8 cellular contexts compared by ENCODE assay signal in the genomic region with DNA sequence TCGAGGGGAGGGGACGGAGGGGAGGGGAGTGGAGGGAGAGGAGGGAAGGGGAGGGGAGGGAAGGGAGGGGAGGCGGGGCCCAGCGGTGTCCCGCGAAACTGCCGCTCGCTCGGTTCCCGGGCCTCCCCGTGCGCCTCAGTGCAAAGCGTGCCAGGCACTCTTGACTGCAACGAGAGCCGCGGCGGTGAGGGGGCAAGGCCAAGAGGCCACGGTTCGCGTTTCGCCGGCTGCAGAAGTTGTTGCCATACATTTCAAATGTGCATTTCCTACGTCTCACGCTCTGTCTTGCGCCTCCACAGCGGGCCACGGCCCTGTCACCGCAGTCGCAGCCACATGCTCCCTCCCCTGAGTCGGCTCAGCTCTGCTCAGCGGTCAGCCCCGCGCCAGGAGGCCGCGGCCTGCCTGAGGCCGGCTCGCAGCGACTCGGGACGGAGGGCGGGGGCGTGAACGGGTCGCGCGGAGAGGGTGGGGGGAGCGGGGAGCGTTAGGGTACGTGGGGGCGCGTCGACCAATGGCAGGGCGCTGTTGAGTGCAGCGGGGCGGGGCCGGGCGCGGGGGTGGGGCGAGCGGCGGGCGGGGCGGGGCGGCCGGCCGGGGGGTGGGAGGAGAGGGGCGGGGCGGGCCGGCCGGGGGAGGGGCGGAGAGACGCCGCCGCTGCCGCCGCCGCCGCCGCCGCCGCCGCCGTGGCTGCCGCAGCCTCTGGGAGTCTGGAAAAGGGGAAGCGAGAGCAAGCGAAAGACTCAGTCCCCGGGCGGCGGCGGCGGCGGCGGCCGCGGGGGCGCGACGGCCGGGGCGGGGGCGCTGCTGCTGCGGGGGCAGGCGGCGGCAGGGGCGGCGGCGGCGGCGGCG. TPM values are rescaled to one million over a fixed set of nuclear protein-coding genes. Genes with fewer than 3 reads are reported as not detected.
DNase-seq lines count a peak whose midpoint lies in the region; ATAC-seq and TF ChIP-seq lines count a peak whose summit lies in the region.

PPP2R5C (plus strand) TSS at position 678 of the 849 bp plus-strand sequence. CDS start 185 bp downstream, outside the sequence.

- H3K36me3 ChIP-seq in IMR-90 (ENCODE audit: control insufficient read depth, insufficient read depth, low read length): peaks cover 7% of the 10 kb centered on the region; the same call in 1 of the 2 replicates
- peaks cover 0 to 5% (median 0%) of the 10 kb centered on the region in 3 donors for H3K36me3 ChIP-seq in Peyer's patch
- no peaks in the 10 kb centered on the region for H3K36me3 ChIP-seq in esophagus (ENCODE audit: control insufficient read depth in 2 of 2, insufficient read depth in 2 of 2, low read length in 1 of 2)
- peaks cover 0 to 4% of the 10 kb centered on the region in 2 donors for H3K36me3 ChIP-seq in muscle layer of duodenum (ENCODE audit: control insufficient read depth in 1 of 2, insufficient read depth in 2 of 2, low read length in 2 of 2)

- H3K14ac ChIP-seq in IMR-90 (replicated peaks; ENCODE audit: low read depth, low read length): peak within 1 kb of the TSS; percentile 37

- H4K5ac ChIP-seq in IMR-90 (ENCODE audit: low read depth, low read length): no peak within 1 kb of the TSS

- peak within 1 kb of the TSS; percentile 18 for H2BK5ac ChIP-seq in IMR-90 (ENCODE audit: low read depth, low read length, poor library complexity, severe bottlenecking)

- H4K8ac ChIP-seq in IMR-90 (ENCODE audit: low read depth in 2 of 2, low read length in 2 of 2): no peak within 1 kb of the TSS

- H3K36me3 Mint-ChIP-seq in activated T-cell treated with anti-CD3 and anti-CD28 coated beads, Interleukin-2, amount 50 U/mL, for 4 hours (ENCODE audit: insufficient read depth): peaks cover 17% of the 10 kb centered on the region

- H3K56ac ChIP-seq in IMR-90 (ENCODE audit: extremely low read depth, insufficient read depth, low read length): no peak within 1 kb of the TSS

- H3K9me3 ChIP-seq in IMR-90 (ENCODE audit: control insufficient read depth, insufficient read depth, low read length) (no peaks in the 10 kb centered on the region; the same call in 1 of the 2 replicates), Peyer's patch (no peaks in the 10 kb centered on the region), esophagus (ENCODE audit: control insufficient read depth in 2 of 2, insufficient read depth in 1 of 2, low read depth in 1 of 2, low read length in 1 of 2) (peaks cover 0 to 4% of the 10 kb centered on the region in 2 donors), muscle layer of duodenum (ENCODE audit: control insufficient read depth in 1 of 2, low read length in 2 of 2) (no peaks in the 10 kb centered on the region)

- H3K9ac ChIP-seq in IMR-90 (ENCODE audit: low read depth, low read length): peak within 1 kb of the TSS; percentile 75

- H3K27ac ChIP-seq in IMR-90 (ENCODE audit: insufficient read depth, low read length): peak within 1 kb of the TSS; percentile 65
- peak within 1 kb of the TSS; percentile 94 to 100 (median 98) for H3K27ac ChIP-seq in Peyer's patch
- peak within 1 kb of the TSS; percentile 97 to 98 for H3K27ac ChIP-seq in esophagus (ENCODE audit: low read depth in 2 of 2, low read length in 1 of 2)
- H3K27ac ChIP-seq in muscle layer of duodenum (ENCODE audit: low read length): peak within 1 kb of the TSS; percentile 77

- no TSS peak for BruUV-seq in IMR-90 (replicated peaks; lab: Mats Ljungman, UMichigan)

- peak within 1 kb of the TSS; percentile 28; the same call in 1 of the 2 replicates for H2AK5ac ChIP-seq in IMR-90 (ENCODE audit: low read depth, low read length)

- H3K9me3 Mint-ChIP-seq in activated T-cell treated with anti-CD3 and anti-CD28 coated beads, Interleukin-2, amount 50 U/mL, for 4 hours: no peaks in the 10 kb centered on the region

- 2% methylated on average over 19 of the region's 110 CpGs; no CpG with 5 or more reads in 1 of the 2 experiments for WGBS in IMR-90 (ENCODE audit: extremely low coverage in 2 of 2, insufficient read length in 1 of 2), 2 experiments
- 1% methylated on average over 58 to 109 of the region's 110 CpGs for WGBS in esophagus, 2 donors

- peaks cover 4% of the 10 kb centered on the region; the same call in 1 of the 2 replicates for H3K9me1 ChIP-seq in IMR-90 (ENCODE audit: insufficient read depth, low read length)

- CTCF ChIA-PET in IMR-90 (lab: Yijun Ruan, JAX): interaction anchor here (1.5 kb wide), 1 partner anchor 10 kb away, joined by 10 read pairs; no protein-coding TSS in a partner anchor

- H3K4me3 Mint-ChIP-seq in activated T-cell treated with anti-CD3 and anti-CD28 coated beads, Interleukin-2, amount 50 U/mL, for 4 hours: peak within 1 kb of the TSS; percentile 92

- no peak for TF ChIP-seq RAD21 in IMR-90 (IDR thresholded peaks at IDR 0.05; ENCODE audit: low read length)

- H3K4ac ChIP-seq in IMR-90 (ENCODE audit: low read depth, low read length): peak within 1 kb of the TSS; percentile 72; the same call in 1 of the 2 replicates

- H3K4me2 ChIP-seq in IMR-90 (ENCODE audit: low read depth, low read length): peak within 1 kb of the TSS; percentile 98

- peak; percentile 57 for ATAC-seq in GM21528 (IDR thresholded peaks at IDR 0.05; ENCODE audit: low FRiP score, unreplicated experiment)
- peak; percentile 78 for ATAC-seq in IMR-90 (ENCODE audit: low read depth)
- peak; percentile 73 to 76 for ATAC-seq in activated T-cell treated with anti-CD3 and anti-CD28 coated beads, Interleukin-2, amount 50 U/mL, for 4 hours

- no peak within 1 kb of the TSS for H2BK120ac ChIP-seq in IMR-90 (ENCODE audit: low read depth, low read length)

- no peak within 1 kb of the TSS for H2BK20ac ChIP-seq in IMR-90 (ENCODE audit: low read depth, low read length)

- H4K20me1 ChIP-seq in IMR-90 (ENCODE audit: insufficient read depth, low read length): peaks cover 4% of the 10 kb centered on the region

- peak within 1 kb of the TSS; percentile 100 for H2AFZ ChIP-seq in IMR-90 (replicated peaks; ENCODE audit: low read length, poor library complexity)

- peaks cover 3 to 8% of the 10 kb centered on the region in 2 experiments; a peak in 1 of 4 replicates for H3K79me1 ChIP-seq in IMR-90 (ENCODE audit: low read depth in 1 of 2, low read length in 2 of 2)

- H2AK9ac ChIP-seq in IMR-90 (replicated peaks; ENCODE audit: low read depth, low read length, poor library complexity): peak within 1 kb of the TSS; percentile 86

- TF ChIP-seq CTCF in IMR-90 (conservative IDR thresholded peaks at IDR 0.05; ENCODE audit: low read depth, low read length) (no peak), Peyer's patch (IDR thresholded peaks at IDR 0.05) (peak in 1 of 6 experiments; percentile 19)

- in situ Hi-C loops in IMR-90 (cut with MboI; ENCODE audit: low sequenced_read_pairs): loop anchor here (25.0 kb wide), 1 partner anchor 551 kb away; the partner anchor contains the start of genes MOK and ZNF839

- peaks cover 16% of the 10 kb centered on the region for H3K27me3 ChIP-seq in IMR-90 (ENCODE audit: control insufficient read depth, insufficient read depth, low read length)
- no peaks in the 10 kb centered on the region for H3K27me3 ChIP-seq in Peyer's patch
- H3K27me3 ChIP-seq in esophagus (ENCODE audit: control insufficient read depth in 1 of 2, insufficient read depth in 2 of 2, low read length in 2 of 2): no peaks in the 10 kb centered on the region
- no peaks in the 10 kb centered on the region for H3K27me3 ChIP-seq in muscle layer of duodenum (ENCODE audit: low read depth, low read length)

- no peak within 1 kb of the TSS for H4K91ac ChIP-seq in IMR-90 (ENCODE audit: insufficient read depth, low read depth, low read length)

- H3K4me1 ChIP-seq in IMR-90 (ENCODE audit: control insufficient read depth, insufficient read depth, low read length): no peaks in the 10 kb centered on the region
- peaks cover 0 to 20% (median 4%) of the 10 kb centered on the region in 4 donors for H3K4me1 ChIP-seq in Peyer's patch
- H3K4me1 ChIP-seq in esophagus (ENCODE audit: control insufficient read depth in 2 of 2, insufficient read depth in 2 of 2, low read length in 1 of 2): peaks cover 0 to 2% of the 10 kb centered on the region in 2 donors
- H3K4me1 ChIP-seq in muscle layer of duodenum (ENCODE audit: control insufficient read depth in 1 of 2, insufficient read depth in 2 of 2, low read length in 2 of 2): peaks cover 0 to 9% of the 10 kb centered on the region in 2 donors

- H3K23ac ChIP-seq in IMR-90 (ENCODE audit: low read depth, low read length): peak within 1 kb of the TSS; percentile 52

- TF ChIP-seq POLR2A in IMR-90 (IDR thresholded peaks at IDR 0.05; ENCODE audit: low read depth, low read length): 0 out of 2 replicates have a peak, but pooled peaks have one; percentile 32
- TF ChIP-seq POLR2A in Peyer's patch (IDR thresholded peaks at IDR 0.05): peak; percentile 68 to 89

- H3K27me3 Mint-ChIP-seq in activated T-cell treated with anti-CD3 and anti-CD28 coated beads, Interleukin-2, amount 50 U/mL, for 4 hours (ENCODE audit: low read depth): no peaks in the 10 kb centered on the region

- POLR2A ChIA-PET in IMR-90 (lab: Charles Lee; ENCODE audit: unreplicated experiment): interaction anchor here (1.2 kb wide), 1 partner anchor 187 kb away, joined by 3 read pairs; no protein-coding TSS in a partner anchor

- peaks cover 48% of the 10 kb centered on the region for H3K4me1 Mint-ChIP-seq in activated T-cell treated with anti-CD3 and anti-CD28 coated beads, Interleukin-2, amount 50 U/mL, for 4 hours (ENCODE audit: low read depth)

- peak within 1 kb of the TSS; percentile 99 for H3K4me3 ChIP-seq in IMR-90 (ENCODE audit: insufficient read depth, low read depth, low read length)
- peak within 1 kb of the TSS; percentile 92 to 97 (median 94) for H3K4me3 ChIP-seq in Peyer's patch
- peak within 1 kb of the TSS; percentile 68 to 77 for H3K4me3 ChIP-seq in esophagus (ENCODE audit: low read depth in 1 of 2, low read length in 2 of 2)
- peak within 1 kb of the TSS; percentile 79 to 93 for H3K4me3 ChIP-seq in muscle layer of duodenum (ENCODE audit: low read depth in 1 of 2, low read length in 2 of 2)

- dilution Hi-C loops in IMR-90 (cut with HindIII; ENCODE audit: low sequenced_read_pairs, unreplicated experiment): no loop called here

- DNase-seq in D341Med (ENCODE audit: low spot score) (peak; percentile 95), IMR-90 (peak; percentile 82), Peyer's patch (peak; percentile 93 to 96 (median 94))
- peak; percentile 83 for DNase-seq in activated T-cell treated with anti-CD3 and anti-CD28 coated beads, Interleukin-2, amount 50 U/mL, for 4 hours
- DNase-seq in stimulated activated CD8-positive, alpha-beta memory T cell treated with anti-CD3 and anti-CD28 coated beads, Interleukin-7, amount 100 ng/mL, for 1 hour (ENCODE audit: low read depth in 2 of 2): peak; percentile 71 to 77

- H2BK15ac ChIP-seq in IMR-90 (ENCODE audit: low read depth, low read length): no peak within 1 kb of the TSS

- peak within 1 kb of the TSS; percentile 62; the same call in 1 of the 2 replicates for H3K18ac ChIP-seq in IMR-90 (ENCODE audit: low read depth, low read length)

- intact Hi-C loops in IMR-90 (cut with micrococcal nuclease): no loop called here

RNA-seq across cellular contexts. Expression of gene PPP2R5C, which starts in this region (rescaled TPM):
- total RNA-seq in IMR-90 (2012; rRNA removed): 78.7 and 107 TPM in 2 replicates
- 56.7 and 65.9 TPM in 2 replicates for polyA plus RNA-seq in IMR-90 (2012; rRNA removed)
- polyA plus RNA-seq in IMR-90 (2012; cell fraction: cytosol; rRNA removed): 15.8 and 38.8 TPM in 2 replicates
- 29.0 and 68.7 TPM in 2 replicates for polyA plus RNA-seq in IMR-90 (2012; cell fraction: nucleus; rRNA removed; ENCODE audit: low replicate concordance)
- total RNA-seq in Peyer's patch: 100 to 1,000 TPM in 1 of 4 donors, 10 to 100 TPM in 3; 87.6 to 137 (median 91.9) TPM
- 100 to 1,000 TPM; 160 to 180 (median 173) TPM for total RNA-seq in activated T-cell treated with anti-CD3 and anti-CD28 coated beads, Interleukin-2, amount 50 U/mL, for 4 hours
- 10 to 100 TPM; 64.8 to 87.3 TPM for polyA plus RNA-seq in esophagus

Comparison
In these comparisons a context has a peak if more than half of its experiments do, and no peak if none do; other contexts are left out.
1. Peak in every context shown above with its lines: DNase-seq, ATAC-seq, H3K4me3 ChIP-seq and H3K27ac ChIP-seq.